16 cellular contexts compared by ENCODE assay signal in the genomic region with DNA sequence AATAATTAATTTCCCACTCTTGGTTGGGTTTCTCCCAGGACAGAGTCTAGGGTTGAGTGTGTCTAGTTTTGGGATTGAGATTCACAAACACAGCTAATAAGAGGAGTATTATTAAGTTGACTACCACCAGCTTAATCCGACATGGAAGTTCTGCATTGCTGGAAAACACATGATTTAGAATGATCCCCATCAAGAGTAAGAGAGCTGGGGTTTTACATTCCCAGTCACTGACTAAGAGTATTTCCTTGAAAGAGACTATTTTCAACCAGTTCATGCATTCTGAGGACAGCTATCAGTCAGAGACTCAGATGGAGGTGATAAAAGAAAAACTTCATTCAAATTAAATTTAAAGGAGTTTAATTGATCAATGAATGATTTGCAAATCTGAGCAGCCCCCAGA.
DNase-seq lines count a peak whose midpoint lies in the region; TF ChIP-seq lines count a peak whose summit lies in the region.
"Had no signal": no experiment of that assay in that cellular context is flagged by ENCODE, and none has a peak within 500 bp of the region (broad histone marks: within the 10 kb centered on the region; RNA-seq: fewer than 3 reads in every experiment).

No MANE protein-coding gene starts in this region.

- CTCF ChIA-PET in mammary epithelial cell (lab: Charles Lee; ENCODE audit: low non-redundant PET): no interaction called here

- no peak overlapping the region for H2AFZ ChIP-seq in mammary epithelial cell (ENCODE audit: low read depth, low read length)

- in situ Hi-C loops in mammary epithelial cell (cut with MboI; ENCODE audit: low sequenced_read_pairs in 2 of 2): loop anchor here in 1 of 2 donors (25.0 kb wide), 1 partner anchor 339 kb away; a partner anchor contains a TSS

- H3K27me3 ChIP-seq in mammary epithelial cell (ENCODE audit: insufficient read depth, low read length): no peaks in the 10 kb centered on the region
- no peaks in the 10 kb centered on the region for H3K27me3 ChIP-seq in breast epithelium
- no peaks in the 10 kb centered on the region for H3K27me3 ChIP-seq in suprapubic skin
- H3K27me3 ChIP-seq: BLaER1 treated with 17β-estradiol and CSF1 and Interleukin-3, amounts not matched to agents 10 nM and 100 nM had no signal

- H3K4me1 ChIP-seq in mammary epithelial cell (ENCODE audit: insufficient read depth, low read length) (peaks cover 11% of the 10 kb centered on the region), breast epithelium (no peaks in the 10 kb centered on the region), suprapubic skin (peaks cover 7% of the 10 kb centered on the region)
- H3K4me1 ChIP-seq: A549, HAP-1 had no signal

- H3K4me3 ChIP-seq in mammary epithelial cell (replicated peaks in 1 of 3; ENCODE audit: insufficient read depth in 1 of 3, low read depth in 2 of 3, low read length in 3 of 3) (no peak overlapping the region), breast epithelium (no peak overlapping the region), epithelial cell of esophagus (ENCODE audit: low read length) (no peak overlapping the region), suprapubic skin (no peak overlapping the region)
- H3K4me3 ChIP-seq: A549; BLaER1 treated with 17β-estradiol and CSF1 and Interleukin-3, amounts not matched to agents 10 nM and 100 nM; HAP-1 had no signal

- no peaks in the 10 kb centered on the region for H3K36me3 ChIP-seq in mammary epithelial cell (ENCODE audit: insufficient read depth, low read length)
- no peaks in the 10 kb centered on the region for H3K36me3 ChIP-seq in breast epithelium
- no peaks in the 10 kb centered on the region for H3K36me3 ChIP-seq in suprapubic skin
- H3K36me3 ChIP-seq: BLaER1 treated with 17β-estradiol and CSF1 and Interleukin-3, amounts not matched to agents 10 nM and 100 nM; HAP-1 had no signal

- peak overlapping the region; percentile 7 for H3K4me2 ChIP-seq in mammary epithelial cell (ENCODE audit: insufficient read depth, low read depth, low read length)
- H3K4me2 ChIP-seq: A549; BLaER1 treated with 17β-estradiol and CSF1 and Interleukin-3, amounts not matched to agents 10 nM and 100 nM had no signal

- no peaks in the 10 kb centered on the region for H4K20me1 ChIP-seq in mammary epithelial cell (ENCODE audit: insufficient read depth, low read length)
- H4K20me1 ChIP-seq: BLaER1 treated with 17β-estradiol and CSF1 and Interleukin-3, amounts not matched to agents 10 nM and 100 nM had no signal

- dilution Hi-C loops in mammary epithelial cell (cut with HindIII; ENCODE audit: low sequenced_read_pairs): no loop called here

- intact Hi-C loops in mammary epithelial cell (cut with micrococcal nuclease) (loop anchor here (1.0 kb wide), 1 partner anchor 10 kb away; no protein-coding TSS in a partner anchor), breast epithelium (cut with DNase I; ENCODE audit: low total_unique reads) (no loop called here)

- DNase-seq in mammary epithelial cell (peak; percentile 13), breast epithelium (ENCODE audit: low spot score in 2 of 2) (no peak), epithelial cell of esophagus (ENCODE audit: low read depth) (peak; percentile 26), iris pigment epithelial cell (ENCODE audit: low read depth) (peak; percentile 4), suprapubic skin (ENCODE audit: low spot score in 2 of 2) (no peak), NCI-H2081 (lab: John Stamatoyannopoulos, UW) (no peak), DMS79 (lab: John Stamatoyannopoulos, UW) (no peak)
- DNase-seq in activated CD4-positive, alpha-beta T cell treated with anti-CD3 and anti-CD28 coated beads for 4 hours: no peak
- DNase-seq: CD4-positive, CD25-positive, alpha-beta regulatory T cell; CD8-positive, alpha-beta memory T cell; COR-L47; GDM1 had no signal

- H3K9ac ChIP-seq in mammary epithelial cell (ENCODE audit: insufficient read depth, low read length): no peak overlapping the region
- H3K9ac ChIP-seq: BLaER1 treated with 17β-estradiol and CSF1 and Interleukin-3, amounts not matched to agents 10 nM and 100 nM had no signal

- no peaks in the 10 kb centered on the region for H3K79me2 ChIP-seq in mammary epithelial cell (ENCODE audit: insufficient read depth, low read length)

- no peak for TF ChIP-seq CTCF in mammary epithelial cell (conservative IDR thresholded peaks at IDR 0.05 in 1 of 2, IDR thresholded peaks at IDR 0.05 in 1 of 2; ENCODE audit: extremely low read depth in 1 of 2, insufficient read depth in 1 of 2, low read depth in 1 of 2, low read length in 2 of 2)
- no peak for TF ChIP-seq CTCF in breast epithelium (IDR thresholded peaks at IDR 0.05)
- TF ChIP-seq CTCF in epithelial cell of esophagus (IDR thresholded peaks at IDR 0.05; ENCODE audit: insufficient read depth, low read depth, low read length, missing control alignments): no peak
- TF ChIP-seq CTCF in suprapubic skin (IDR thresholded peaks at IDR 0.05): no peak

- no peaks in the 10 kb centered on the region for H3K9me3 ChIP-seq in mammary epithelial cell (replicated peaks; ENCODE audit: insufficient read depth, low read length)
- no peaks in the 10 kb centered on the region for H3K9me3 ChIP-seq in breast epithelium
- H3K9me3 ChIP-seq in suprapubic skin: no peaks in the 10 kb centered on the region
- H3K9me3 ChIP-seq: BLaER1 treated with 17β-estradiol and CSF1 and Interleukin-3, amounts not matched to agents 10 nM and 100 nM; HAP-1 had no signal

- TF ChIP-seq EP300 in suprapubic skin (IDR thresholded peaks at IDR 0.05): no peak

- BruUV-seq in mammary epithelial cell (replicated peaks; lab: Mats Ljungman, UMichigan): no TSS peak

- no peak for TF ChIP-seq POLR2A in breast epithelium (IDR thresholded peaks at IDR 0.05)
- no peak for TF ChIP-seq POLR2A in suprapubic skin (IDR thresholded peaks at IDR 0.05)

- WGBS in mammary epithelial cell (ENCODE audit: low coverage, missing lambda C conversion rate): 86% methylated on average over 1 of the region's 1 CpG
- WGBS in suprapubic skin: 91% methylated on average over 1 of the region's 1 CpG

- H3K27ac ChIP-seq in mammary epithelial cell (ENCODE audit: insufficient read depth, low read depth, low read length): peak overlapping the region; percentile 43
- H3K27ac ChIP-seq in breast epithelium: no peak overlapping the region
- peak overlapping the region; percentile 11 for H3K27ac ChIP-seq in suprapubic skin
- H3K27ac ChIP-seq: 22Rv1; A549; BLaER1 treated with 17β-estradiol and CSF1 and Interleukin-3, amounts not matched to agents 10 nM and 100 nM had no signal

Comparison
In these comparisons a context has a peak if more than half of its experiments do, and no peak if none do; other contexts are left out.
1. DNase-seq: peak in mammary epithelial cell (single experiment), epithelial cell of esophagus (single experiment) and iris pigment epithelial cell (single experiment); none in breast epithelium (0 of 2), suprapubic skin (0 of 2), NCI-H2081 (0 of 2), DMS79 (single experiment) and activated CD4-positive, alpha-beta T cell treated with anti-CD3 and anti-CD28 coated beads for 4 hours (0 of 2).
2. H3K27ac ChIP-seq: peak in mammary epithelial cell (single experiment) and suprapubic skin (single experiment); none in breast epithelium (0 of 2).